ENCODE assay signal across 9 cellular contexts in genomic region chr15:78047631-78048409, GRCh38. TPM values are rescaled to one million over a fixed set of nuclear protein-coding genes. Genes with fewer than 3 reads are reported as not detected.
A peak's percentile ranks its signal among the peaks of the same experiment; 100 is the strongest.
DNase-seq lines count a peak whose midpoint lies in the region; ATAC-seq, FAIRE-seq and TF ChIP-seq lines count a peak whose summit lies in the region.
"Had no signal": no experiment of that assay in that cellular context is flagged by ENCODE, and none has a peak within 500 bp of the region (broad histone marks: within the 10 kb centered on the region; RNA-seq: fewer than 3 reads in every experiment).

No MANE protein-coding gene starts in this region.

- H3K27ac ChIP-seq in OCI-LY7 (ENCODE audit: low read depth, low read length, poor library complexity, severe bottlenecking) (no peak overlapping the region), parathyroid adenoma (peak overlapping the region; percentile 0)

- POLR2A ChIA-PET in OCI-LY7 (lab: Charles Lee): interaction anchor here (0.6 to 5.6 kb wide), 3 partner anchors 9 to 1712 kb away, joined by 3 to 44 read pairs (median 5); no protein-coding TSS in a partner anchor

- H3K9ac ChIP-seq in parathyroid adenoma: no peak overlapping the region

- H3K36me3 ChIP-seq in OCI-LY7 (ENCODE audit: insufficient read depth, low read length) (peaks cover 78% of the 10 kb centered on the region), parathyroid adenoma (ENCODE audit: control insufficient read depth, insufficient read depth, low read length) (no peaks in the 10 kb centered on the region)

- H3K27me3 ChIP-seq in parathyroid adenoma (ENCODE audit: control insufficient read depth, insufficient read depth, low read length): no peaks in the 10 kb centered on the region

- H2AFZ ChIP-seq in OCI-LY7 (ENCODE audit: low read length): no peak overlapping the region
- no peak overlapping the region for H2AFZ ChIP-seq in parathyroid adenoma

- H3K4me3 ChIP-seq in OCI-LY7 (ENCODE audit: low read depth, low read length, poor library complexity, severe bottlenecking): no peak overlapping the region
- H3K4me3 ChIP-seq in parathyroid adenoma (ENCODE audit: low read depth, low read length): no peak overlapping the region

- CTCF ChIA-PET in OCI-LY7 (lab: Charles Lee; ENCODE audit: unreplicated experiment): no interaction called here

- DNase-seq in EL: peak; percentile 84
- no peak for DNase-seq in OCI-LY7 (ENCODE audit: low spot score)
- no peak for DNase-seq in NCI-H69 (lab: John Stamatoyannopoulos, UW)
- no peak for DNase-seq in iPS-NIHi11 (ENCODE audit: low spot score)

- no peaks in the 10 kb centered on the region for H4K20me1 ChIP-seq in OCI-LY7 (ENCODE audit: insufficient read depth, low read length)

- peak; percentile 77 for FAIRE-seq in endometrium (lab: Jason Lieb, UNC)
- FAIRE-seq: GM18507 had no signal

- no peaks in the 10 kb centered on the region for H3K9me2 ChIP-seq in OCI-LY7 (ENCODE audit: insufficient read depth, low read length)

- peaks cover 55% of the 10 kb centered on the region for H3K4me1 ChIP-seq in OCI-LY7 (ENCODE audit: insufficient read depth, low read length, poor library complexity, severe bottlenecking)
- H3K4me1 ChIP-seq in parathyroid adenoma: peaks cover 4% of the 10 kb centered on the region

- no peaks in the 10 kb centered on the region for H3K9me3 ChIP-seq in OCI-LY7 (ENCODE audit: low read length)
- no peaks in the 10 kb centered on the region for H3K9me3 ChIP-seq in parathyroid adenoma (ENCODE audit: control insufficient read depth, low read length)

- no peak for ATAC-seq in HG02623 (IDR thresholded peaks at IDR 0.05; ENCODE audit: unreplicated experiment)
- no peak for ATAC-seq in HG02973 (IDR thresholded peaks at IDR 0.05; ENCODE audit: unreplicated experiment)

- H3K4me2 ChIP-seq in OCI-LY7 (ENCODE audit: low read length) (0 out of 2 replicates have a peak overlapping the region, but pooled peaks have one; percentile 13), parathyroid adenoma (ENCODE audit: low read length) (no peak overlapping the region)

- BruUV-seq in OCI-LY7 (replicated peaks; lab: Mats Ljungman, UMichigan): no TSS peak

- intact Hi-C loops in OCI-LY7 (cut with micrococcal nuclease; ENCODE audit: unreplicated experiment): no loop called here

- peaks cover 18% of the 10 kb centered on the region; the same call in 1 of the 2 replicates for H3K79me2 ChIP-seq in OCI-LY7 (ENCODE audit: insufficient read depth, low read depth, low read length)
- peaks cover 12% of the 10 kb centered on the region for H3K79me2 ChIP-seq in parathyroid adenoma

- TF ChIP-seq CTCF in OCI-LY7 (conservative IDR thresholded peaks at IDR 0.05; ENCODE audit: low read length): no peak
- TF ChIP-seq CTCF in parathyroid adenoma (IDR thresholded peaks at IDR 0.05): no peak

RNA-seq across cellular contexts. Expression of gene TBC1D2B, which starts 29.7 kb away (rescaled TPM):
- 22.8 and 30.9 TPM in 2 replicates for total RNA-seq in OCI-LY7 (2014; rRNA removed; shearing (Covaris generic))
- total RNA-seq in OCI-LY7 (2022): 38.2 and 41.5 TPM in 2 replicates

RNA-seq across cellular contexts. Expression of gene SH2D7, which starts 44.5 kb away (rescaled TPM):
- total RNA-seq in OCI-LY7 (2014; rRNA removed; shearing (Covaris generic)): not detected in 2 replicates
- not detected in 2 replicates for total RNA-seq in OCI-LY7 (2022)
